22 cellular contexts compared by ENCODE assay signal in genomic region chr2:149187061-149187460, GRCh38.
"Had no signal": no experiment of that assay in that cellular context is flagged by ENCODE, and none has a peak within 500 bp of the region (broad histone marks: within the 10 kb centered on the region; RNA-seq: fewer than 3 reads in every experiment).

No MANE protein-coding gene starts in this region.

- H3K36me3 ChIP-seq: neutrophil, pancreas, right lobe of liver, sigmoid colon, stomach, thoracic aorta, thyroid gland, tibial nerve, upper lobe of left lung, vagina had no signal

- H3K9me3 ChIP-seq: neutrophil, pancreas, psoas muscle, right lobe of liver, sigmoid colon, stomach, thoracic aorta, thyroid gland, tibial nerve, upper lobe of left lung, vagina had no signal

- H3K27me3 ChIP-seq: neutrophil, pancreas, right lobe of liver, sigmoid colon, stomach, thyroid gland, tibial nerve, upper lobe of left lung, vagina had no signal

- H3K4me1 ChIP-seq: pancreas, psoas muscle, right lobe of liver, sigmoid colon, stomach, thyroid gland, tibial nerve, vagina had no signal

- H3K4me3 ChIP-seq: pancreas, psoas muscle, right lobe of liver, sigmoid colon, stomach, thoracic aorta, thyroid gland, tibial nerve, upper lobe of left lung, vagina had no signal

- H3K27ac ChIP-seq: neutrophil, pancreas, psoas muscle, right lobe of liver, sigmoid colon, thoracic aorta, thyroid gland, tibial nerve, upper lobe of left lung, vagina had no signal

- DNase-seq: nephron progenitor cell; nucleus accumbens; pancreas; psoas muscle; right cardiac atrium; right lobe of liver; sigmoid colon; small intestine; stimulated activated CD4-positive, alpha-beta T cell treated with anti-CD3 and anti-CD28 coated beads, Interleukin-15, amount 100 ng/mL, for 24 hours; stimulated activated CD4-positive, alpha-beta T cell treated with anti-CD3 and anti-CD28 coated beads, Interleukin-2, amount 100 ng/mL, for 24 hours; stimulated activated CD4-positive, alpha-beta T cell treated with anti-CD3 and anti-CD28 coated beads, Interleukin-2, amount 100 ng/mL, for 48 hours; stimulated activated CD4-positive, alpha-beta T cell treated with anti-CD3 and anti-CD28 coated beads, Interleukin-4, amount 100 ng/mL, for 24 hours; stimulated activated naive B cell treated with anti-CD40 and anti-IgM and Interleukin-4, amounts not matched to agents 10 μg/mL and 1 μg/mL and 100 μg/mL, for 72 hours; stimulated activated naive CD4-positive, alpha-beta T cell treated with Interleukin-2 at 50 U/mL for 16 hours; stomach; thyroid gland; trophoblast cell; upper lobe of left lung had no signal
